In genomic region chr9:96256800-96257199, GRCh38 we compare ENCODE assay signal across 14 cellular contexts. TPM values are rescaled to one million over a fixed set of nuclear protein-coding genes. Genes with fewer than 3 reads are reported as not detected.
DNase-seq lines count a peak whose midpoint lies in the region; ATAC-seq and TF ChIP-seq lines count a peak whose summit lies in the region.
"Had no signal": no experiment of that assay in that cellular context is flagged by ENCODE, and none has a peak within 500 bp of the region (broad histone marks: within the 10 kb centered on the region; RNA-seq: fewer than 3 reads in every experiment).

No MANE protein-coding gene starts in this region.

- H3K4me1 ChIP-seq in mesenchymal stem cell (ENCODE audit: control insufficient read depth, insufficient read depth, low read depth, low read length): peaks cover 2% of the 10 kb centered on the region
- H3K4me1 ChIP-seq in heart right ventricle: no peaks in the 10 kb centered on the region
- H3K4me1 ChIP-seq in lower lobe of right lung: no peaks in the 10 kb centered on the region
- H3K4me1 ChIP-seq: prostate gland had no signal

- DNase-seq in ELR (ENCODE audit: low read depth): peak; percentile 55
- DNase-seq in KBM-7: peak; percentile 57
- DNase-seq in brain microvascular endothelial cell: peak; percentile 30
- DNase-seq in mesenchymal stem cell: peak; percentile 66
- no peak for DNase-seq in T1000 (lab: John Stamatoyannopoulos, UW)
- no peak for DNase-seq in heart right ventricle
- DNase-seq in lower lobe of right lung: no peak
- DNase-seq: glutamatergic neuron; NCI-H187 treated with DMSO at 0.1 percent for 48 hours; stimulated activated CD4-positive, alpha-beta T cell treated with anti-CD3 and anti-CD28 coated beads, Interleukin-2, amount 100 ng/mL, for 48 hours; stimulated activated naive CD4-positive, alpha-beta T cell treated with Interleukin-2 at 50 U/mL for 16 hours had no signal

- no peak for ATAC-seq in GM21390 (IDR thresholded peaks at IDR 0.05; ENCODE audit: unreplicated experiment)
- no peak for ATAC-seq in heart right ventricle
- ATAC-seq in lower lobe of right lung: no peak

- WGBS in mesenchymal stem cell: 23% methylated on average over 9 of the region's 9 CpGs
- WGBS in heart right ventricle, 2 donors: 55 to 56% methylated on average over 9 of the region's 9 CpGs

- no peak overlapping the region for H4K91ac ChIP-seq in mesenchymal stem cell (ENCODE audit: low read length)

- H3K36me3 ChIP-seq in brain microvascular endothelial cell (replicated peaks) (no peaks in the 10 kb centered on the region), mesenchymal stem cell (ENCODE audit: control insufficient read depth in 1 of 2, insufficient read depth in 2 of 2, low read depth in 1 of 2, low read length in 2 of 2) (peaks cover 0 to 4% of the 10 kb centered on the region in 2 experiments), heart right ventricle (no peaks in the 10 kb centered on the region), lower lobe of right lung (no peaks in the 10 kb centered on the region)
- H3K36me3 ChIP-seq: prostate gland had no signal

- H3K18ac ChIP-seq in mesenchymal stem cell (ENCODE audit: low read depth in 1 of 2, low read length in 2 of 2): no peak overlapping the region

- H3K9me3 ChIP-seq in mesenchymal stem cell (ENCODE audit: control insufficient read depth, low read length): peaks cover 3% of the 10 kb centered on the region
- no peaks in the 10 kb centered on the region for H3K9me3 ChIP-seq in heart right ventricle
- H3K9me3 ChIP-seq in lower lobe of right lung: no peaks in the 10 kb centered on the region
- H3K9me3 ChIP-seq: prostate gland had no signal

- H3K23ac ChIP-seq in mesenchymal stem cell (ENCODE audit: low read length in 2 of 2): no peak overlapping the region

- intact Hi-C loops in heart right ventricle (cut with DNase I) (no loop called here), lower lobe of right lung (cut with DNase I) (no loop called here)

- H3K4me3 ChIP-seq in brain microvascular endothelial cell (ENCODE audit: low read depth, low read length) (no peak overlapping the region), mesenchymal stem cell (ENCODE audit: insufficient read depth in 1 of 2, low read depth in 1 of 2, low read length in 2 of 2) (no peak overlapping the region), heart right ventricle (no peak overlapping the region), lower lobe of right lung (no peak overlapping the region)
- H3K4me3 ChIP-seq: prostate gland had no signal

- no peak overlapping the region for H3K4me2 ChIP-seq in mesenchymal stem cell (ENCODE audit: low read length, poor library complexity, severe bottlenecking)

- no peak overlapping the region for H2BK12ac ChIP-seq in mesenchymal stem cell (ENCODE audit: low read length in 2 of 2)

- H3K27me3 ChIP-seq in brain microvascular endothelial cell (replicated peaks): no peaks in the 10 kb centered on the region
- H3K27me3 ChIP-seq in mesenchymal stem cell (ENCODE audit: control insufficient read depth in 1 of 2, insufficient read depth in 1 of 2, low read length in 2 of 2): peaks cover 0 to 16% of the 10 kb centered on the region in 2 experiments
- peaks cover 0 to 8% (median 0%) of the 10 kb centered on the region in 7 donors for H3K27me3 ChIP-seq in heart right ventricle
- H3K27me3 ChIP-seq in lower lobe of right lung (ENCODE audit: low read depth): no peaks in the 10 kb centered on the region

- H3K27ac ChIP-seq in brain microvascular endothelial cell (no peak overlapping the region), mesenchymal stem cell (ENCODE audit: low read length, poor library complexity, severe bottlenecking) (no peak overlapping the region), heart right ventricle (no peak overlapping the region), lower lobe of right lung (no peak overlapping the region)
- H3K27ac ChIP-seq: prostate gland had no signal

- no peak overlapping the region for H3K9ac ChIP-seq in mesenchymal stem cell (ENCODE audit: low read length)

- no peak overlapping the region for H2BK5ac ChIP-seq in mesenchymal stem cell (ENCODE audit: low read depth, low read length, poor library complexity, severe bottlenecking)

- H3K79me1 ChIP-seq in mesenchymal stem cell (replicated peaks; ENCODE audit: low read length, poor library complexity, severe bottlenecking): no peaks in the 10 kb centered on the region

- in situ Hi-C loops in KBM-7 (cut with MboI; ENCODE audit: low pct_unique_long_range_greater_than_20kb, low sequenced_read_pairs): no loop called here
- in situ Hi-C loops in brain microvascular endothelial cell (cut with HindIII; ENCODE audit: low pct_ligation_motif_present, low sequenced_read_pairs): no loop called here

- no peak overlapping the region for H2BK120ac ChIP-seq in mesenchymal stem cell (ENCODE audit: low read depth, low read length)

- peak overlapping the region; percentile 78 for H2AFZ ChIP-seq in mesenchymal stem cell (ENCODE audit: low read depth, low read length)

- no peak overlapping the region for H4K8ac ChIP-seq in mesenchymal stem cell (ENCODE audit: low read length)

- no peak overlapping the region for H3K4ac ChIP-seq in mesenchymal stem cell (ENCODE audit: low read depth in 1 of 2, low read length in 2 of 2)

- no peak overlapping the region for H2BK15ac ChIP-seq in mesenchymal stem cell (ENCODE audit: low read depth, poor library complexity, severe bottlenecking)

- H3K14ac ChIP-seq in mesenchymal stem cell (ENCODE audit: low read length in 2 of 2): no peak overlapping the region

- H2AK5ac ChIP-seq in mesenchymal stem cell (ENCODE audit: low read length, severe bottlenecking): no peak overlapping the region

- no peak for TF ChIP-seq CTCF in brain microvascular endothelial cell (IDR thresholded peaks at IDR 0.05; ENCODE audit: low read depth, low read length, missing control alignments)
- no peak for TF ChIP-seq CTCF in heart right ventricle (IDR thresholded peaks at IDR 0.05)
- TF ChIP-seq CTCF in lower lobe of right lung (IDR thresholded peaks at IDR 0.05): no peak

RNA-seq across cellular contexts. Expression of gene HSD17B3, which starts 45.2 kb away (rescaled TPM):
- not detected for polyA plus RNA-seq in mesenchymal stem cell (2013, experiment 1 of 2)
- 0.05 TPM for polyA plus RNA-seq in mesenchymal stem cell (2013, experiment 2 of 2)
- total RNA-seq in heart right ventricle (1 to 10 TPM in 6 of 10 donors, under 1 TPM in 4; 0.66 to 2.5 (median 1.2) TPM), lower lobe of right lung (1.1 TPM)
- polyA plus RNA-seq in heart right ventricle: 10 to 100 TPM in 1 of 2 donors, 1 to 10 TPM in 1; 1.0 to 12.2 TPM
- total RNA-seq: OCI-LY7 had no signal

Comparison
In these comparisons a context has a peak if more than half of its experiments do, and no peak if none do; other contexts are left out.
1. DNase-seq: peak in ELR (single experiment), KBM-7 (single experiment), brain microvascular endothelial cell (single experiment) and mesenchymal stem cell (single experiment); none in T1000 (single experiment), heart right ventricle (0 of 2) and lower lobe of right lung (single experiment).